18 cellular contexts compared by ENCODE assay signal in genomic region chr15:100520132-100520921, GRCh38. TPM values are rescaled to one million over a fixed set of nuclear protein-coding genes. Genes with fewer than 3 reads are reported as not detected.
DNase-seq lines count a peak whose midpoint lies in the region; ATAC-seq and TF ChIP-seq lines count a peak whose summit lies in the region.
"Had no signal": no experiment of that assay in that cellular context is flagged by ENCODE, and none has a peak within 500 bp of the region (broad histone marks: within the 10 kb centered on the region; RNA-seq: fewer than 3 reads in every experiment).

No MANE protein-coding gene starts in this region.

- DNase-seq in activated CD8-positive, alpha-beta memory T cell treated with anti-CD3 and anti-CD28 coated beads, Interleukin-2, amount 10 ng/mL, durations not matched to agents 7 days and 5 days, result no peak
- DNase-seq in activated CD8-positive, alpha-beta memory T cell treated with anti-CD3 and anti-CD28 coated beads for 24 hours, result no peak
- DNase-seq in MV-4-11 (lab: John Stamatoyannopoulos, UW) (peak; percentile 87), sciatic nerve (ENCODE audit: low spot score) (no peak), ACHN (no peak), HEK293T (ENCODE audit: extremely low spot score) (no peak), brain microvascular endothelial cell (no peak)
- peak; percentile 35 for DNase-seq in activated naive CD8-positive, alpha-beta T cell treated with anti-CD3 and anti-CD28 coated beads, Interleukin-2, amount 10 ng/mL, durations not matched to agents 7 days and 5 days
- DNase-seq: activated CD4-positive, alpha-beta T cell treated with anti-CD3 and anti-CD28 coated beads for 1 hour; colonic mucosa; DMS53; mammary epithelial cell; NCI-H1694; NCI-H69; ovary; SK-N-SH had no signal

- no peaks in the 10 kb centered on the region for H3K36me3 ChIP-seq in brain microvascular endothelial cell (replicated peaks)
- H3K36me3 ChIP-seq: colonic mucosa, ovary, tibial nerve had no signal

- no peak overlapping the region for H3K4me3 Mint-ChIP-seq in activated CD8-positive, alpha-beta memory T cell treated with anti-CD3 and anti-CD28 coated beads, Interleukin-2, amount 10 ng/mL, durations not matched to agents 7 days and 5 days
- peak overlapping the region; percentile 68 for H3K4me3 Mint-ChIP-seq in activated naive CD8-positive, alpha-beta T cell treated with anti-CD3 and anti-CD28 coated beads, Interleukin-2, amount 10 ng/mL, durations not matched to agents 7 days and 5 days

- H3K4me3 ChIP-seq in brain microvascular endothelial cell (ENCODE audit: low read depth, low read length), result no peak overlapping the region
- H3K4me3 ChIP-seq: colonic mucosa, ovary, tibial nerve had no signal

- peaks cover 14% of the 10 kb centered on the region for H3K4me1 Mint-ChIP-seq in activated CD8-positive, alpha-beta memory T cell treated with anti-CD3 and anti-CD28 coated beads, Interleukin-2, amount 10 ng/mL, durations not matched to agents 7 days and 5 days
- peaks cover 14% of the 10 kb centered on the region for H3K4me1 Mint-ChIP-seq in activated naive CD8-positive, alpha-beta T cell treated with anti-CD3 and anti-CD28 coated beads, Interleukin-2, amount 10 ng/mL, durations not matched to agents 7 days and 5 days

- POLR2A ChIA-PET in activated naive CD8-positive, alpha-beta T cell treated with anti-CD3 and anti-CD28 coated beads, Interleukin-2, amount 10 ng/mL, durations not matched to agents 7 days and 5 days (lab: Charles Lee), result interaction anchor here (1.2 kb wide), 1 partner anchor 83 kb away, joined by 3 read pairs; no protein-coding TSS in a partner anchor
- POLR2A ChIA-PET in HEK293T (lab: Yijun Ruan, JAX), result interaction anchor here (0.6 kb wide), 1 partner anchor 239 kb away, joined by 3 read pairs; no protein-coding TSS in a partner anchor

- no peaks in the 10 kb centered on the region for H3K27me3 ChIP-seq in brain microvascular endothelial cell (replicated peaks)
- H3K27me3 ChIP-seq: colonic mucosa, ovary, tibial nerve had no signal

- H3K27ac Mint-ChIP-seq in activated CD8-positive, alpha-beta memory T cell treated with anti-CD3 and anti-CD28 coated beads, Interleukin-2, amount 10 ng/mL, durations not matched to agents 7 days and 5 days, result no peak overlapping the region
- peak overlapping the region; percentile 90 for H3K27ac Mint-ChIP-seq in activated naive CD8-positive, alpha-beta T cell treated with anti-CD3 and anti-CD28 coated beads, Interleukin-2, amount 10 ng/mL, durations not matched to agents 7 days and 5 days

- TF ChIP-seq CTCF in brain microvascular endothelial cell (IDR thresholded peaks at IDR 0.05; ENCODE audit: low read depth, low read length, missing control alignments), result no peak

- H3K27me3 Mint-ChIP-seq in activated CD8-positive, alpha-beta memory T cell treated with anti-CD3 and anti-CD28 coated beads, Interleukin-2, amount 10 ng/mL, durations not matched to agents 7 days and 5 days, result no peaks in the 10 kb centered on the region
- peaks cover 3% of the 10 kb centered on the region for H3K27me3 Mint-ChIP-seq in activated naive CD8-positive, alpha-beta T cell treated with anti-CD3 and anti-CD28 coated beads, Interleukin-2, amount 10 ng/mL, durations not matched to agents 7 days and 5 days

- H3K27ac ChIP-seq in brain microvascular endothelial cell, result no peak overlapping the region
- H3K27ac ChIP-seq: colonic mucosa, ovary, tibial nerve had no signal

- intact Hi-C loops in sciatic nerve (cut with DNase I), result no loop called here

- no peaks in the 10 kb centered on the region for H3K36me3 Mint-ChIP-seq in activated CD8-positive, alpha-beta memory T cell treated with anti-CD3 and anti-CD28 coated beads, Interleukin-2, amount 10 ng/mL, durations not matched to agents 7 days and 5 days
- H3K36me3 Mint-ChIP-seq in activated naive CD8-positive, alpha-beta T cell treated with anti-CD3 and anti-CD28 coated beads, Interleukin-2, amount 10 ng/mL, durations not matched to agents 7 days and 5 days, result peaks cover 9% of the 10 kb centered on the region

- peak; percentile 55 for ATAC-seq in activated CD8-positive, alpha-beta memory T cell treated with anti-CD3 and anti-CD28 coated beads, Interleukin-2, amount 10 ng/mL, durations not matched to agents 7 days and 5 days
- peak; percentile 80 for ATAC-seq in activated naive CD8-positive, alpha-beta T cell treated with anti-CD3 and anti-CD28 coated beads, Interleukin-2, amount 10 ng/mL, durations not matched to agents 7 days and 5 days (ENCODE audit: low read depth)
- ATAC-seq in sciatic nerve, result peak; percentile 55

- CTCF ChIA-PET in activated CD8-positive, alpha-beta memory T cell treated with anti-CD3 and anti-CD28 coated beads, Interleukin-2, amount 10 ng/mL, durations not matched to agents 7 days and 5 days (lab: Charles Lee), result interaction anchor here (1.1 kb wide), 1 partner anchor 182 kb away, joined by 3 read pairs; no protein-coding TSS in a partner anchor
- CTCF ChIA-PET in HEK293T (lab: Yijun Ruan, JAX), result no interaction called here

- in situ Hi-C loops in ACHN (cut with HindIII; ENCODE audit: low pct_ligation_motif_present, low pct_unique_long_range_greater_than_20kb, low sequenced_read_pairs) (no loop called here), brain microvascular endothelial cell (cut with HindIII; ENCODE audit: low pct_ligation_motif_present, low sequenced_read_pairs) (no loop called here)

- peaks cover 3% of the 10 kb centered on the region for H3K9me3 Mint-ChIP-seq in activated CD8-positive, alpha-beta memory T cell treated with anti-CD3 and anti-CD28 coated beads, Interleukin-2, amount 10 ng/mL, durations not matched to agents 7 days and 5 days (ENCODE audit: low read depth)
- peaks cover 11% of the 10 kb centered on the region for H3K9me3 Mint-ChIP-seq in activated naive CD8-positive, alpha-beta T cell treated with anti-CD3 and anti-CD28 coated beads, Interleukin-2, amount 10 ng/mL, durations not matched to agents 7 days and 5 days

TF ChIP-seq in HEK293T, 16 proteins besides CTCF, POLR2A, EP300 and RAD21:
- TF ChIP-seq HDGF (IDR thresholded peaks at IDR 0.05; ENCODE audit: borderline replicate concordance) (no peak), FOXK2 (IDR thresholded peaks at IDR 0.05) (no peak), ZNF384 (IDR thresholded peaks at IDR 0.05) (no peak), SP1 (IDR thresholded peaks at IDR 0.05) (no peak), CTBP1 (IDR thresholded peaks at IDR 0.05; ENCODE audit: borderline replicate concordance) (no peak), ELF4 (IDR thresholded peaks at IDR 0.05) (no peak), NFRKB (IDR thresholded peaks at IDR 0.05) (no peak), LEF1 (IDR thresholded peaks at IDR 0.05; ENCODE audit: borderline replicate concordance) (no peak), TARDBP (IDR thresholded peaks at IDR 0.05) (no peak), PKNOX1 (IDR thresholded peaks at IDR 0.05) (no peak), L3MBTL2 (conservative IDR thresholded peaks at IDR 0.05) (no peak), ARNT (IDR thresholded peaks at IDR 0.05) (no peak), FOXA1 (IDR thresholded peaks at IDR 0.05) (no peak), BHLHE40 (IDR thresholded peaks at IDR 0.05; ENCODE audit: borderline replicate concordance) (no peak), FOXM1 (IDR thresholded peaks at IDR 0.05; ENCODE audit: borderline replicate concordance) (no peak), SUZ12 (IDR thresholded peaks at IDR 0.05) (no peak)

RNA-seq across cellular contexts. Expression of gene CERS3, which starts 8.4 kb away (rescaled TPM):
- not detected for total RNA-seq in activated CD8-positive, alpha-beta memory T cell treated with anti-CD3 and anti-CD28 coated beads, Interleukin-2, amount 10 ng/mL, durations not matched to agents 7 days and 5 days
- total RNA-seq in activated naive CD8-positive, alpha-beta T cell treated with anti-CD3 and anti-CD28 coated beads, Interleukin-2, amount 10 ng/mL, durations not matched to agents 7 days and 5 days, result under 1 TPM; 0.34 to 0.44 TPM
- total RNA-seq in sciatic nerve, result 0.36 TPM
- total RNA-seq: A673 had no signal

Comparison
In these comparisons a context has a peak if more than half of its experiments do, and no peak if none do; other contexts are left out.
1. DNase-seq: peak in MV-4-11 (single experiment) and activated naive CD8-positive, alpha-beta T cell treated with anti-CD3 and anti-CD28 coated beads, Interleukin-2, amount 10 ng/mL, durations not matched to agents 7 days and 5 days (single experiment); none in activated CD8-positive, alpha-beta memory T cell treated with anti-CD3 and anti-CD28 coated beads, Interleukin-2, amount 10 ng/mL, durations not matched to agents 7 days and 5 days (single experiment), activated CD8-positive, alpha-beta memory T cell treated with anti-CD3 and anti-CD28 coated beads for 24 hours (single experiment), sciatic nerve (single experiment), ACHN (single experiment), HEK293T (single experiment) and brain microvascular endothelial cell (single experiment).
2. Peak in every context shown above with its lines, with median percentiles within 50 percentile points of each other: ATAC-seq.